ENCODE assay signal across 8 cellular contexts in genomic region chr14:81464253-81465001, GRCh38.
DNase-seq lines count a peak whose midpoint lies in the region; ATAC-seq and TF ChIP-seq lines count a peak whose summit lies in the region.

No MANE protein-coding gene starts in this region.

- POLR2A ChIA-PET in CD8-positive, alpha-beta T cell (lab: Charles Lee) = interaction anchor here (0.9 to 2.4 kb wide), 3 partner anchors 8 to 246 kb away, joined by 3 to 9 read pairs (median 3); partner anchors contain the start of gene GTF2A1

- peak; percentile 26 to 68 (median 48) for DNase-seq in CD8-positive, alpha-beta T cell
- DNase-seq in NCI-H82 (lab: John Stamatoyannopoulos, UW) = peak; percentile 68
- peak; percentile 42 for DNase-seq in activated T-cell treated with anti-CD3 and anti-CD28 coated beads, Interleukin-2, amount 50 U/mL, for 4 hours
- peak; percentile 88 for DNase-seq in fibroblast of peridontal ligament (ENCODE audit: extremely low read depth)
- DNase-seq in transverse colon = peak; percentile 54

- no peaks in the 10 kb centered on the region for H3K27me3 Mint-ChIP-seq in CD8-positive, alpha-beta T cell (ENCODE audit: low read depth)
- no peaks in the 10 kb centered on the region for H3K27me3 Mint-ChIP-seq in activated T-cell treated with anti-CD3 and anti-CD28 coated beads, Interleukin-2, amount 50 U/mL, for 4 hours (ENCODE audit: low read depth)
- H3K27me3 Mint-ChIP-seq in nephron (ENCODE audit: low read depth) = peaks cover 7% of the 10 kb centered on the region

- ATAC-seq in CD8-positive, alpha-beta T cell = peak; percentile 81
- ATAC-seq in GM19025 (IDR thresholded peaks at IDR 0.05; ENCODE audit: low read depth, unreplicated experiment) (peak; percentile 53), HG03439 (IDR thresholded peaks at IDR 0.05; ENCODE audit: unreplicated experiment) (peak; percentile 69)
- ATAC-seq in activated T-cell treated with anti-CD3 and anti-CD28 coated beads, Interleukin-2, amount 50 U/mL, for 4 hours = peak; percentile 63 to 64

- peak overlapping the region; percentile 63 for H3K4me3 ChIP-seq in CD8-positive, alpha-beta T cell (ENCODE audit: low read depth, low read length)
- peak overlapping the region; percentile 20 to 48 (median 26) for H3K4me3 ChIP-seq in transverse colon

- no peaks in the 10 kb centered on the region for H3K9me3 ChIP-seq in CD8-positive, alpha-beta T cell (ENCODE audit: low read length)
- no peaks in the 10 kb centered on the region for H3K9me3 ChIP-seq in transverse colon

- peak overlapping the region; percentile 87 for H3K27ac Mint-ChIP-seq in CD8-positive, alpha-beta T cell
- peak overlapping the region; percentile 57 to 94 (median 86) for H3K27ac Mint-ChIP-seq in nephron

- CTCF ChIA-PET in CD8-positive, alpha-beta T cell (lab: Charles Lee) = interaction anchor here (0.6 to 5.6 kb wide), 34 partner anchors 9 to 508 kb away, joined by 3 to 74 read pairs (median 4); no protein-coding TSS in a partner anchor

- peak overlapping the region; percentile 86 for H3K4me3 Mint-ChIP-seq in CD8-positive, alpha-beta T cell
- H3K4me3 Mint-ChIP-seq in activated T-cell treated with anti-CD3 and anti-CD28 coated beads, Interleukin-2, amount 50 U/mL, for 4 hours = peak overlapping the region; percentile 80
- H3K4me3 Mint-ChIP-seq in nephron = peak overlapping the region; percentile 69 to 83 (median 80)

- no peaks in the 10 kb centered on the region for H3K4me1 ChIP-seq in CD8-positive, alpha-beta T cell (ENCODE audit: insufficient read depth, low read length)
- H3K4me1 ChIP-seq in transverse colon = peaks cover 0 to 6% (median 0%) of the 10 kb centered on the region in 4 donors

- peak overlapping the region; percentile 55 for H3K27ac ChIP-seq in CD8-positive, alpha-beta T cell (ENCODE audit: low read depth, low read length)
- H3K27ac ChIP-seq in transverse colon = peak overlapping the region; percentile 29 to 71 (median 59)

- H3K9me3 Mint-ChIP-seq in CD8-positive, alpha-beta T cell = no peaks in the 10 kb centered on the region
- H3K9me3 Mint-ChIP-seq in activated T-cell treated with anti-CD3 and anti-CD28 coated beads, Interleukin-2, amount 50 U/mL, for 4 hours = no peaks in the 10 kb centered on the region
- peaks cover 3% of the 10 kb centered on the region for H3K9me3 Mint-ChIP-seq in nephron

- TF ChIP-seq CTCF in CD8-positive, alpha-beta T cell (IDR thresholded peaks at IDR 0.05) = peak; percentile 95
- TF ChIP-seq CTCF in nephron (IDR thresholded peaks at IDR 0.05; ENCODE audit: unreplicated experiment in 3 of 3) = peak; percentile 89 to 95 (median 89)
- peak; percentile 90 to 96 (median 94) for TF ChIP-seq CTCF in transverse colon (IDR thresholded peaks at IDR 0.05)

- 15% methylated on average over 15 of the region's 15 CpGs for WGBS in transverse colon (ENCODE audit: low coverage in 1 of 2), 2 donors

- H3K36me3 Mint-ChIP-seq in CD8-positive, alpha-beta T cell = no peaks in the 10 kb centered on the region
- no peaks in the 10 kb centered on the region for H3K36me3 Mint-ChIP-seq in activated T-cell treated with anti-CD3 and anti-CD28 coated beads, Interleukin-2, amount 50 U/mL, for 4 hours (ENCODE audit: insufficient read depth)
- no peaks in the 10 kb centered on the region for H3K36me3 Mint-ChIP-seq in nephron (ENCODE audit: low read depth)

- in situ Hi-C loops in transverse colon (cut with MboI; ENCODE audit: low pct_ligation_motif_present in 1 of 4, low pct_unique_long_range_greater_than_20kb in 1 of 4, low sequenced_read_pairs in 3 of 4) = loop anchor here (10.0 to 25.0 kb wide), 3 partner anchors 190 to 502 kb away; partner anchors contain the start of gene TSHR (in 1 of the 4)

- no peaks in the 10 kb centered on the region for H3K36me3 ChIP-seq in CD8-positive, alpha-beta T cell (ENCODE audit: insufficient read depth, low read length)
- H3K36me3 ChIP-seq in transverse colon = no peaks in the 10 kb centered on the region

- no peak for TF ChIP-seq POLR2A in transverse colon (IDR thresholded peaks at IDR 0.05)

- H3K4me1 Mint-ChIP-seq in CD8-positive, alpha-beta T cell (ENCODE audit: low read depth) = peaks cover 10% of the 10 kb centered on the region
- H3K4me1 Mint-ChIP-seq in activated T-cell treated with anti-CD3 and anti-CD28 coated beads, Interleukin-2, amount 50 U/mL, for 4 hours (ENCODE audit: low read depth) = peaks cover 3% of the 10 kb centered on the region
- H3K4me1 Mint-ChIP-seq in nephron = peaks cover 6% of the 10 kb centered on the region

- no peak for TF ChIP-seq EP300 in transverse colon (IDR thresholded peaks at IDR 0.05; ENCODE audit: low read depth)

- intact Hi-C loops in CD8-positive, alpha-beta T cell (cut with DNase I, micrococcal nuclease) = loop anchor here (1.0 to 5.0 kb wide), 8 partner anchors 68 to 512 kb away; partner anchors contain the start of gene SEL1L (in 1 of the 2)
- intact Hi-C loops in transverse colon (cut with DNase I; ENCODE audit: low total_unique reads) = no loop called here

- no peaks in the 10 kb centered on the region for H3K27me3 ChIP-seq in CD8-positive, alpha-beta T cell (ENCODE audit: insufficient read depth, low read length)
- no peaks in the 10 kb centered on the region for H3K27me3 ChIP-seq in transverse colon

Comparison
In these comparisons a context has a peak if more than half of its experiments do, and no peak if none do; other contexts are left out.
1. Peak in every context shown above with its lines: DNase-seq, ATAC-seq, H3K4me3 ChIP-seq and H3K27ac ChIP-seq.